ENCODE assay signal across 22 cellular contexts in the genomic region with DNA sequence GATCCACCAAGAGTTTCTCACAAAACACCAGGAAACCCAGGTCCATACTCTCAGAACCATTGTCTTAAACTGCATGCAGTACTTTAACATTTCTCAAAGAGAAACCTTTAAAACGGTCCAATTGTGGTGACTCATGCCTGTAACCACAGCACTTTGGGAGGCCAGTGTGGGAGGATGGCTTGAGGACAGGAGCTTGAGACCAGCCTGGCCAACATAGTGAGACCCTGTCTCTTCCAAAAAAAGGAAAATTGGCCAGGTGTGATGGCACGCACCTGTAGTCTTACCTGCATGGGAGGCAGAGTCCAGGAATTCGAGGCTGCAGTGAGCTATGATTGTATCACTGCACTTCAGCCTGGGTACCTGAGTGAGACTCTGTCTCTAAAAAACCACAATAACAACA.
A peak's percentile ranks its signal among the peaks of the same experiment; 100 is the strongest.
DNase-seq lines count a peak whose midpoint lies in the region; ATAC-seq, FAIRE-seq and TF ChIP-seq lines count a peak whose summit lies in the region.
"Had no signal": no experiment of that assay in that cellular context is flagged by ENCODE, and none has a peak within 500 bp of the region (broad histone marks: within the 10 kb centered on the region; RNA-seq: fewer than 3 reads in every experiment).

No MANE protein-coding gene starts in this region.

- H3K36me3 Mint-ChIP-seq in astrocyte (ENCODE audit: low read depth, unreplicated experiment) (peaks cover 3% of the 10 kb centered on the region), neural progenitor cell (no peaks in the 10 kb centered on the region)
- H3K36me3 Mint-ChIP-seq: activated naive CD4-positive, alpha-beta T cell treated with anti-CD3 and anti-CD28 coated beads, Interleukin-2, amount 10 ng/mL, durations not matched to agents 7 days and 5 days; brain; T-cell had no signal

- H3K27ac Mint-ChIP-seq in astrocyte (ENCODE audit: unreplicated experiment) (no peak overlapping the region), neural progenitor cell (no peak overlapping the region)
- H3K27ac Mint-ChIP-seq: activated naive CD4-positive, alpha-beta T cell treated with anti-CD3 and anti-CD28 coated beads, Interleukin-2, amount 10 ng/mL, durations not matched to agents 7 days and 5 days; brain; CD8-positive, alpha-beta T cell; dendritic cell treated with granulocyte-macrophage colony-stimulating factor and Interleukin-4, amounts not matched to agents 40 ng/mL and 50 ng/mL, for 4 days had no signal

- H3K36me3 ChIP-seq in astrocyte (ENCODE audit: insufficient read depth, low read length), result no peaks in the 10 kb centered on the region
- no peaks in the 10 kb centered on the region for H3K36me3 ChIP-seq in neural progenitor cell
- no peaks in the 10 kb centered on the region for H3K36me3 ChIP-seq in body of pancreas (replicated peaks in 1 of 2; ENCODE audit: insufficient read depth in 1 of 2, low read depth in 2 of 2)

- H3F3A ChIP-seq in neural progenitor cell (ENCODE audit: low read depth), result no peaks in the 10 kb centered on the region

- H3K4me3 ChIP-seq in astrocyte (ENCODE audit: insufficient read depth, low read depth, low read length) (no peak overlapping the region), fibroblast of the aortic adventitia (ENCODE audit: low read depth, low read length) (no peak overlapping the region), neural progenitor cell (no peak overlapping the region), body of pancreas (no peak overlapping the region)

- no peaks in the 10 kb centered on the region for H3K27me3 ChIP-seq in astrocyte (ENCODE audit: insufficient read depth, low read length)
- no peaks in the 10 kb centered on the region for H3K27me3 ChIP-seq in neural progenitor cell
- H3K27me3 ChIP-seq in body of pancreas, result no peaks in the 10 kb centered on the region

- 79 to 91% methylated on average over 3 of the region's 3 CpGs for WGBS in body of pancreas, 2 donors

- DNase-seq in EH (ENCODE audit: low read depth), result peak; percentile 44
- peak; percentile 73 for DNase-seq in M059J (ENCODE audit: low read depth)
- DNase-seq in astrocyte (ENCODE audit: low read depth), result peak; percentile 45
- peak; percentile 56 for DNase-seq in fibroblast of the aortic adventitia (ENCODE audit: low read depth)
- no peak for DNase-seq in activated gamma-delta T cell treated with Interleukin-2 at 50 U/mL for 16 hours
- no peak for DNase-seq in superior temporal gyrus (ENCODE audit: extremely low spot score)
- no peak for DNase-seq in neural progenitor cell (ENCODE audit: low spot score)
- no peak for DNase-seq in body of pancreas
- DNase-seq: activated CD4-positive, alpha-beta T cell treated with anti-CD3 and anti-CD28 coated beads, Interleukin-2, amount 50 U/mL, for 48 hours; activated naive CD4-positive, alpha-beta T cell treated with anti-CD3 and anti-CD28 coated beads, Interleukin-2, amount 10 ng/mL, durations not matched to agents 7 days and 5 days; CD8-positive, alpha-beta T cell; DMS53; glutamatergic neuron; NCI-H1436 treated with DMSO at 0.1 percent for 48 hours; NCI-H2171; NCI-H526 treated with DMSO at 0.1 percent for 48 hours; SIG-M5; T-cell had no signal

- FAIRE-seq in astrocyte (lab: Jason Lieb, UNC), result no peak

- H3K4me3 Mint-ChIP-seq in astrocyte (ENCODE audit: unreplicated experiment) (no peak overlapping the region), neural progenitor cell (no peak overlapping the region)
- H3K4me3 Mint-ChIP-seq: activated naive CD4-positive, alpha-beta T cell treated with anti-CD3 and anti-CD28 coated beads, Interleukin-2, amount 10 ng/mL, durations not matched to agents 7 days and 5 days; brain; CD8-positive, alpha-beta T cell; dendritic cell treated with granulocyte-macrophage colony-stimulating factor and Interleukin-4, amounts not matched to agents 40 ng/mL and 50 ng/mL, for 4 days; T-cell had no signal

- ATAC-seq in body of pancreas, result no peak
- ATAC-seq: CD8-positive, alpha-beta T cell; left lobe of liver; T-cell had no signal

- H3K9me3 ChIP-seq in astrocyte (ENCODE audit: insufficient read depth, low read depth, low read length), result no peaks in the 10 kb centered on the region
- H3K9me3 ChIP-seq in neural progenitor cell (ENCODE audit: low read depth), result no peaks in the 10 kb centered on the region
- H3K9me3 ChIP-seq in body of pancreas, result no peaks in the 10 kb centered on the region

- H3K9ac ChIP-seq in astrocyte (ENCODE audit: low read length) (no peak overlapping the region), neural progenitor cell (no peak overlapping the region)

- H3K9me3 Mint-ChIP-seq in astrocyte (ENCODE audit: unreplicated experiment) (no peaks in the 10 kb centered on the region), neural progenitor cell (no peaks in the 10 kb centered on the region)
- H3K9me3 Mint-ChIP-seq: activated naive CD4-positive, alpha-beta T cell treated with anti-CD3 and anti-CD28 coated beads, Interleukin-2, amount 10 ng/mL, durations not matched to agents 7 days and 5 days; brain; CD8-positive, alpha-beta T cell; dendritic cell treated with granulocyte-macrophage colony-stimulating factor and Interleukin-4, amounts not matched to agents 40 ng/mL and 50 ng/mL, for 4 days; T-cell had no signal

- no peak overlapping the region for H2AFZ ChIP-seq in astrocyte (ENCODE audit: low read depth, low read length)
- no peak overlapping the region for H2AFZ ChIP-seq in neural progenitor cell (replicated peaks)

- intact Hi-C loops in body of pancreas (cut with DNase I), result no loop called here

- H3K27ac ChIP-seq in astrocyte (ENCODE audit: low read depth, low read length), result no peak overlapping the region
- no peak overlapping the region for H3K27ac ChIP-seq in neural progenitor cell
- no peak overlapping the region for H3K27ac ChIP-seq in body of pancreas
- H3K27ac ChIP-seq: VCaP had no signal

- no peak for TF ChIP-seq CTCF in astrocyte (IDR thresholded peaks at IDR 0.05; ENCODE audit: insufficient read depth, low read depth, low read length)
- TF ChIP-seq CTCF in fibroblast of the aortic adventitia (IDR thresholded peaks at IDR 0.05; ENCODE audit: insufficient read depth, low read length), result no peak
- TF ChIP-seq CTCF in neural progenitor cell (IDR thresholded peaks at IDR 0.05), result no peak
- TF ChIP-seq CTCF in body of pancreas (IDR thresholded peaks at IDR 0.05), result no peak

- H3K4me1 ChIP-seq in astrocyte (ENCODE audit: insufficient read depth, low read length) (peaks cover 4% of the 10 kb centered on the region), neural progenitor cell (peaks cover 8% of the 10 kb centered on the region), body of pancreas (peaks cover 8% of the 10 kb centered on the region)

- H3K79me2 ChIP-seq in astrocyte (ENCODE audit: insufficient read depth, low read length) (peaks cover 13% of the 10 kb centered on the region), neural progenitor cell (ENCODE audit: low read depth) (peaks cover 25% of the 10 kb centered on the region)

- TF ChIP-seq POLR2A in body of pancreas (IDR thresholded peaks at IDR 0.05), result no peak

- H3K4me2 ChIP-seq in astrocyte (ENCODE audit: low read length) (no peak overlapping the region), neural progenitor cell (no peak overlapping the region)

- no peaks in the 10 kb centered on the region for H4K20me1 ChIP-seq in astrocyte (ENCODE audit: insufficient read depth, low read length)
- peaks cover 4% of the 10 kb centered on the region for H4K20me1 ChIP-seq in neural progenitor cell (ENCODE audit: low read depth)

- peaks cover 10% of the 10 kb centered on the region for H3K4me1 Mint-ChIP-seq in astrocyte (ENCODE audit: low read depth, unreplicated experiment)
- H3K4me1 Mint-ChIP-seq in neural progenitor cell, result peaks cover 10% of the 10 kb centered on the region

- no peaks in the 10 kb centered on the region for H3K27me3 Mint-ChIP-seq in astrocyte (ENCODE audit: low read depth, unreplicated experiment)
- H3K27me3 Mint-ChIP-seq in neural progenitor cell (ENCODE audit: insufficient read depth, low read depth), result no peaks in the 10 kb centered on the region
- H3K27me3 Mint-ChIP-seq: activated naive CD4-positive, alpha-beta T cell treated with anti-CD3 and anti-CD28 coated beads, Interleukin-2, amount 10 ng/mL, durations not matched to agents 7 days and 5 days; brain; dendritic cell treated with granulocyte-macrophage colony-stimulating factor and Interleukin-4, amounts not matched to agents 40 ng/mL and 50 ng/mL, for 4 days; T-cell had no signal

Comparison
In these comparisons a context has a peak if more than half of its experiments do, and no peak if none do; other contexts are left out.
1. DNase-seq: peak in EH (single experiment), M059J (single experiment), astrocyte (single experiment) and fibroblast of the aortic adventitia (single experiment); none in activated gamma-delta T cell treated with Interleukin-2 at 50 U/mL for 16 hours (single experiment), superior temporal gyrus (single experiment), neural progenitor cell (single experiment) and body of pancreas (0 of 4).